9 cellular contexts compared by ENCODE assay signal in genomic region chr10:21496285-21497176, GRCh38.
DNase-seq lines count a peak whose midpoint lies in the region; FAIRE-seq and TF ChIP-seq lines count a peak whose summit lies in the region.
"Had no signal": no experiment of that assay in that cellular context is flagged by ENCODE, and none has a peak within 500 bp of the region (broad histone marks: within the 10 kb centered on the region; RNA-seq: fewer than 3 reads in every experiment).

No MANE protein-coding gene starts in this region.

- FAIRE-seq in H54 (lab: Jason Lieb, UNC): no peak
- FAIRE-seq: A204.1 had no signal

- peak; percentile 12; the same call in 1 of the 2 replicates for TF ChIP-seq POLR2A in H54 (IDR thresholded peaks at IDR 0.05; ENCODE audit: low read depth, low read length)

- H3K36me3 ChIP-seq in WERI-Rb-1: no peaks in the 10 kb centered on the region

- DNase-seq in DMS 273 (lab: John Stamatoyannopoulos, UW; ENCODE audit: unreplicated experiment): peak; percentile 70
- DNase-seq in DMS 273 treated with DMSO at 0.1 percent for 48 hours (lab: John Stamatoyannopoulos, UW): no peak
- no peak for DNase-seq in H54 (ENCODE audit: insufficient read length, low spot score)
- DNase-seq in LoVo (ENCODE audit: low spot score): peak; percentile 68
- DNase-seq in WERI-Rb-1: peak; percentile 56
- DNase-seq in left kidney (ENCODE audit: low read depth, low spot score): peak; percentile 93
- peak; percentile 49 for DNase-seq in stimulated activated CD4-positive, alpha-beta T cell treated with anti-CD3 and anti-CD28 coated beads, Interleukin-4, amount 100 ng/mL, for 24 hours

- no peaks in the 10 kb centered on the region for H3K27me3 ChIP-seq in WERI-Rb-1 (ENCODE audit: insufficient read depth, low read depth, severe bottlenecking)

- H3K4me3 ChIP-seq in WERI-Rb-1 (ENCODE audit: low read depth, low read length): peak overlapping the region; percentile 78

- TF ChIP-seq CTCF in WERI-Rb-1 (IDR thresholded peaks at IDR 0.05; ENCODE audit: low read depth, low read length): peak; percentile 49

- H3K27ac ChIP-seq in WERI-Rb-1 (peak overlapping the region; percentile 87), cingulate gyrus (ENCODE audit: low read depth, low read length) (peak overlapping the region; percentile 84)

- H3K9me3 ChIP-seq in WERI-Rb-1 (ENCODE audit: severe bottlenecking): no peaks in the 10 kb centered on the region

Comparison
In these comparisons a context has a peak if more than half of its experiments do, and no peak if none do; other contexts are left out.
1. DNase-seq: peak in DMS 273 (single experiment), LoVo (single experiment), WERI-Rb-1 (single experiment), left kidney (single experiment) and stimulated activated CD4-positive, alpha-beta T cell treated with anti-CD3 and anti-CD28 coated beads, Interleukin-4, amount 100 ng/mL, for 24 hours (single experiment); none in DMS 273 treated with DMSO at 0.1 percent for 48 hours (single experiment) and H54 (single experiment).